ENCODE assay signal across 11 cellular contexts in the genomic region with DNA sequence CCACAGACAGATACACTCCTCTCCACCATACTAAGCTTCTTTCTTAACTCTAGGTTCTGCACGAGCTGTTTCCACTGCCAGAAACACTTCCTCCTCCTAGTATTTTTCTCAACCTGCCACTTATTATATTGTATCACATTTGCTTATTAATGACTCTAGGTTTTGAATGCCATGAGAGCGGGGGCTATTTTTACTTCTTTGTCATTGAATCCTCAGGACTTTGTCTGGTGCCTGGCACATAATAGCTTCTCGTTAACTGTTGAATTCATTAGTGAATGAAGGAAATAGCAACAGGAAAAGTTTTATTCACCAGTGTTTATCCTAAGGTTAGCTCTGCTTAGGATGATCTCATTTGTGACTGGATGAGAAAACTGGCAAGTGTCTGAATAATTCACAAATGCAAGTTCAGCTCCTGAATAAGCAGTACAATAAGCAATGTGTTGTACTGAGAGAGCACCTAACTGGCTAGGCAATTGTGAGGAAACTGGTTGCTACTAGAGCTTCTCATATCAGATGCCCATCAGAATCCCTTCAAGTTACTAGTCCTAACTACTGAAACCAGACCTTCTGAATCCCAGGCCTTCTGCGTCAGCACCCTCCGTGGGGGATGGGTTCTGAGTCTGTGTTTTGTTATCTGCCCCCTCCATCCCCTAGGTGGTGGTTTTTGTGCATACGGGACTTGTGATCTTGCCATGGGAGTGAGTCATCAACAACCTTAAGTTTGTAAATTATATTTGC.
DNase-seq lines count a peak whose midpoint lies in the region; ATAC-seq, FAIRE-seq and TF ChIP-seq lines count a peak whose summit lies in the region.
"Had no signal": no experiment of that assay in that cellular context is flagged by ENCODE, and none has a peak within 500 bp of the region (broad histone marks: within the 10 kb centered on the region; RNA-seq: fewer than 3 reads in every experiment).

No MANE protein-coding gene starts in this region.

- TF ChIP-seq POLR2A in GM12891 (IDR thresholded peaks at IDR 0.05; ENCODE audit: low read depth, low read length) = no peak

- no peak for FAIRE-seq in GM12891 (lab: Jason Lieb, UNC)

- H3K9me3 Mint-ChIP-seq in nephron = peaks cover 5% of the 10 kb centered on the region
- peaks cover 8% of the 10 kb centered on the region for H3K9me3 Mint-ChIP-seq in stimulated activated memory B cell treated with anti-CD40 and anti-IgM and Interleukin-4, amounts not matched to agents 10 μg/mL and 1 μg/mL and 100 μg/mL, for 72 hours
- H3K9me3 Mint-ChIP-seq in activated T-helper 1 cell treated with anti-CD3 and anti-CD28 coated beads, Interleukin-12 subunit alpha, Interleukin-12 subunit beta, Interleukin-2, Interleukin-4 antibody, amounts not matched to agents 30 ng/mL and 10 ng/mL and 1 ng/mL, durations not matched to agents 14 hours and 24 hours and 36 hours = peaks cover 11% of the 10 kb centered on the region

- no peak overlapping the region for H3K4me3 Mint-ChIP-seq in nephron
- H3K4me3 Mint-ChIP-seq in stimulated activated memory B cell treated with anti-CD40 and anti-IgM and Interleukin-4, amounts not matched to agents 10 μg/mL and 1 μg/mL and 100 μg/mL, for 72 hours = no peak overlapping the region
- H3K4me3 Mint-ChIP-seq in activated T-helper 1 cell treated with anti-CD3 and anti-CD28 coated beads, Interleukin-12 subunit alpha, Interleukin-12 subunit beta, Interleukin-2, Interleukin-4 antibody, amounts not matched to agents 30 ng/mL and 10 ng/mL and 1 ng/mL, durations not matched to agents 14 hours and 24 hours and 36 hours = no peak overlapping the region
- H3K4me3 Mint-ChIP-seq: WTC11 had no signal

- H3K27me3 Mint-ChIP-seq in nephron (ENCODE audit: low read depth) = no peaks in the 10 kb centered on the region
- no peaks in the 10 kb centered on the region for H3K27me3 Mint-ChIP-seq in stimulated activated memory B cell treated with anti-CD40 and anti-IgM and Interleukin-4, amounts not matched to agents 10 μg/mL and 1 μg/mL and 100 μg/mL, for 72 hours
- H3K27me3 Mint-ChIP-seq in activated T-helper 1 cell treated with anti-CD3 and anti-CD28 coated beads, Interleukin-12 subunit alpha, Interleukin-12 subunit beta, Interleukin-2, Interleukin-4 antibody, amounts not matched to agents 30 ng/mL and 10 ng/mL and 1 ng/mL, durations not matched to agents 14 hours and 24 hours and 36 hours (ENCODE audit: insufficient read depth) = peaks cover 2% of the 10 kb centered on the region

- H3K36me3 Mint-ChIP-seq in nephron (ENCODE audit: low read depth) = no peaks in the 10 kb centered on the region
- peaks cover 5% of the 10 kb centered on the region for H3K36me3 Mint-ChIP-seq in stimulated activated memory B cell treated with anti-CD40 and anti-IgM and Interleukin-4, amounts not matched to agents 10 μg/mL and 1 μg/mL and 100 μg/mL, for 72 hours
- H3K36me3 Mint-ChIP-seq in activated T-helper 1 cell treated with anti-CD3 and anti-CD28 coated beads, Interleukin-12 subunit alpha, Interleukin-12 subunit beta, Interleukin-2, Interleukin-4 antibody, amounts not matched to agents 30 ng/mL and 10 ng/mL and 1 ng/mL, durations not matched to agents 14 hours and 24 hours and 36 hours (ENCODE audit: low read depth) = no peaks in the 10 kb centered on the region
- H3K36me3 Mint-ChIP-seq: WTC11 had no signal

- H3K27ac Mint-ChIP-seq in nephron = peak overlapping the region; percentile 13 to 70 (median 69)
- H3K27ac Mint-ChIP-seq in stimulated activated memory B cell treated with anti-CD40 and anti-IgM and Interleukin-4, amounts not matched to agents 10 μg/mL and 1 μg/mL and 100 μg/mL, for 72 hours = no peak overlapping the region
- H3K27ac Mint-ChIP-seq in activated T-helper 1 cell treated with anti-CD3 and anti-CD28 coated beads, Interleukin-12 subunit alpha, Interleukin-12 subunit beta, Interleukin-2, Interleukin-4 antibody, amounts not matched to agents 30 ng/mL and 10 ng/mL and 1 ng/mL, durations not matched to agents 14 hours and 24 hours and 36 hours = no peak overlapping the region
- H3K27ac Mint-ChIP-seq: WTC11 had no signal

- ATAC-seq in stimulated activated memory B cell treated with anti-CD40 and anti-IgM and Interleukin-4, amounts not matched to agents 10 μg/mL and 1 μg/mL and 100 μg/mL, for 72 hours = no peak
- ATAC-seq in HG02840 (IDR thresholded peaks at IDR 0.05; ENCODE audit: low FRiP score, unreplicated experiment) = no peak
- ATAC-seq: WTC11 had no signal

- DNase-seq in DMS153 treated with DMSO at 0.1 percent for 48 hours (lab: John Stamatoyannopoulos, UW; ENCODE audit: unreplicated experiment) (peak; percentile 57), NCI-H1048 (lab: John Stamatoyannopoulos, UW) (peak; percentile 45), epithelial cell of proximal tubule (ENCODE audit: low read depth) (peak; percentile 22), GM12891 (ENCODE audit: insufficient read length, low spot score) (no peak)
- DNase-seq in activated T-helper 1 cell treated with anti-CD3 and anti-CD28 coated beads, Interleukin-12 subunit alpha, Interleukin-12 subunit beta, Interleukin-2, Interleukin-4 antibody, amounts not matched to agents 30 ng/mL and 10 ng/mL and 1 ng/mL, durations not matched to agents 14 hours and 24 hours and 36 hours (ENCODE audit: low spot score) = no peak
- DNase-seq: head of caudate nucleus, KG1 had no signal

- peaks cover 27% of the 10 kb centered on the region for H3K4me1 Mint-ChIP-seq in nephron
- H3K4me1 Mint-ChIP-seq in stimulated activated memory B cell treated with anti-CD40 and anti-IgM and Interleukin-4, amounts not matched to agents 10 μg/mL and 1 μg/mL and 100 μg/mL, for 72 hours = peaks cover 19% of the 10 kb centered on the region
- H3K4me1 Mint-ChIP-seq in activated T-helper 1 cell treated with anti-CD3 and anti-CD28 coated beads, Interleukin-12 subunit alpha, Interleukin-12 subunit beta, Interleukin-2, Interleukin-4 antibody, amounts not matched to agents 30 ng/mL and 10 ng/mL and 1 ng/mL, durations not matched to agents 14 hours and 24 hours and 36 hours (ENCODE audit: low read depth) = no peaks in the 10 kb centered on the region

- intact Hi-C loops in activated T-helper 1 cell treated with anti-CD3 and anti-CD28 coated beads, Interleukin-12 subunit alpha, Interleukin-12 subunit beta, Interleukin-2, Interleukin-4 antibody, amounts not matched to agents 30 ng/mL and 10 ng/mL and 1 ng/mL, durations not matched to agents 14 hours and 24 hours and 36 hours (cut with micrococcal nuclease) = no loop called here

- no peak overlapping the region for H3K4me3 ChIP-seq in epithelial cell of proximal tubule (ENCODE audit: low read depth, low read length)

- TF ChIP-seq CTCF in epithelial cell of proximal tubule (conservative IDR thresholded peaks at IDR 0.05; ENCODE audit: low read depth, low read length) (no peak), nephron (IDR thresholded peaks at IDR 0.05; ENCODE audit: unreplicated experiment in 3 of 3) (no peak)

TF ChIP-seq in GM12891, 5 proteins besides CTCF, POLR2A, EP300 and RAD21:
- TF ChIP-seq PAX5 (IDR thresholded peaks at IDR 0.05; ENCODE audit: insufficient read depth, low read length, severe bottlenecking) = no peak
- TF ChIP-seq POLR2AphosphoS5 (IDR thresholded peaks at IDR 0.05; ENCODE audit: low read depth, low read length) = no peak

Comparison
In these comparisons a context has a peak if more than half of its experiments do, and no peak if none do; other contexts are left out.
1. DNase-seq: peak in DMS153 treated with DMSO at 0.1 percent for 48 hours (single experiment), NCI-H1048 (single experiment) and epithelial cell of proximal tubule (single experiment); none in GM12891 (single experiment) and activated T-helper 1 cell treated with anti-CD3 and anti-CD28 coated beads, Interleukin-12 subunit alpha, Interleukin-12 subunit beta, Interleukin-2, Interleukin-4 antibody, amounts not matched to agents 30 ng/mL and 10 ng/mL and 1 ng/mL, durations not matched to agents 14 hours and 24 hours and 36 hours (single experiment).
2. H3K27ac Mint-ChIP-seq: peak in nephron (3 of 3); none in stimulated activated memory B cell treated with anti-CD40 and anti-IgM and Interleukin-4, amounts not matched to agents 10 μg/mL and 1 μg/mL and 100 μg/mL, for 72 hours (single experiment) and activated T-helper 1 cell treated with anti-CD3 and anti-CD28 coated beads, Interleukin-12 subunit alpha, Interleukin-12 subunit beta, Interleukin-2, Interleukin-4 antibody, amounts not matched to agents 30 ng/mL and 10 ng/mL and 1 ng/mL, durations not matched to agents 14 hours and 24 hours and 36 hours (single experiment).